Comparison of ENCODE assay signal across 1 cellular context in genomic region chr6:17820055-17820454, GRCh38.
TF ChIP-seq lines count a peak whose summit lies in the region.

No MANE protein-coding gene starts in this region.

TF ChIP-seq in HepG2, 621 proteins besides CTCF, POLR2A, EP300 and RAD21 (continued from another document):
- peak; percentile 40; the same call in 1 of the 2 replicates for TF ChIP-seq TFAP4 (IDR thresholded peaks at IDR 0.05; ENCODE audit: borderline replicate concordance, low read depth)
- TF ChIP-seq KDM3A (CRISPR knock-in tag; IDR thresholded peaks at IDR 0.05; ENCODE audit: low read depth) = no peak
- peak; percentile 76; the same call in 1 of the 2 replicates for TF ChIP-seq MAFG (CRISPR knock-in tag; IDR thresholded peaks at IDR 0.05)
- TF ChIP-seq FOXA1 (IDR thresholded peaks at IDR 0.05) = no peak
- TF ChIP-seq FOXA1 (CRISPR knock-in tag; IDR thresholded peaks at IDR 0.05) = peak; percentile 31; the same call in 1 of the 2 replicates
- peak; percentile 47; the same call in 1 of the 2 replicates for TF ChIP-seq SAP130 (CRISPR knock-in tag; IDR thresholded peaks at IDR 0.05; ENCODE audit: low read depth)
- no peak for TF ChIP-seq SP140L (CRISPR knock-in tag; IDR thresholded peaks at IDR 0.05; ENCODE audit: borderline replicate concordance)
- peak; percentile 18; the same call in 1 of the 2 replicates for TF ChIP-seq NFE2L2 (IDR thresholded peaks at IDR 0.05; ENCODE audit: low read length)
- no peak for TF ChIP-seq ZZZ3 (CRISPR knock-in tag; IDR thresholded peaks at IDR 0.05; ENCODE audit: borderline replicate concordance)
- no peak for TF ChIP-seq ZNF609 (CRISPR knock-in tag; IDR thresholded peaks at IDR 0.05; ENCODE audit: borderline replicate concordance)
- TF ChIP-seq, protein P1, sequence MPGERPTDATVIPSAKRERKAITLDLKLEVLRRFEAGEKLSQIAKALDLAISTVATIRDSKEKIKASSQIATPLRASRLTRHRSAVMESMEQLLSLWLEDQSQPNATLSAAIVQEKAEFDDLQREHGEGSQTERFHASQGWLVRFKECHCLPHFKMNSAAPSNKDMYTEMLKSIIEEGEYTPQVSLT (CRISPR knock-in tag; IDR thresholded peaks at IDR 0.05; ENCODE audit: borderline replicate concordance, low read depth) = no peak
